9 cellular contexts compared by ENCODE assay signal in the genomic region with DNA sequence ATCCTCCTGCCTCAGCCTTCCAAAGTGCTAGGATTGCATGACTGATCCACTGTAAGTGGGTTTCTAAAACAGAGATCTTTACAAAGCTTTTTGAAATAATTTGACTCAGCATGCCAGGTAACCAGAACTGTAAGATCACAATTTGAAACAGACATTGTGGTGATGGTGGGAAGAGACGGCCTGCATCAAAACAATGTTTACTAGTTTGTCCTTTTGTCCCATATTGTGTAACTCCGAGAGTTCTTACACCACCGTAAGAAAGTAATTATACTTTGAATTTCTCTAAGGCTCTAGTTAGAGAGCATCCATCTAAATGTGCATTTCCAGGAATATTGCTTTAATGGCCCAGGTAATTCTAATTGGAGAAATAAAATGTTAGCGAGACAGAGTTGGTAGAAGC. TPM values are rescaled to one million over a fixed set of nuclear protein-coding genes. Genes with fewer than 3 reads are reported as not detected.
DNase-seq lines count a peak whose midpoint lies in the region; ATAC-seq, FAIRE-seq and TF ChIP-seq lines count a peak whose summit lies in the region.
"Had no signal": no experiment of that assay in that cellular context is flagged by ENCODE, and none has a peak within 500 bp of the region (broad histone marks: within the 10 kb centered on the region; RNA-seq: fewer than 3 reads in every experiment).

No MANE protein-coding gene starts in this region.

- H3K36me3 ChIP-seq in right atrium auricular region (no peaks in the 10 kb centered on the region), skeletal muscle tissue (ENCODE audit: control insufficient read depth in 3 of 3, insufficient read depth in 3 of 3, low read length in 3 of 3) (no peaks in the 10 kb centered on the region)

- H3K27ac Mint-ChIP-seq in activated B cell treated with CpG ODN at 0.5 μM for 24 hours = peak overlapping the region; percentile 99

- H3K36me3 Mint-ChIP-seq in activated B cell treated with CpG ODN at 0.5 μM for 24 hours (ENCODE audit: low read depth) = peaks cover 24% of the 10 kb centered on the region
- H3K36me3 Mint-ChIP-seq: naive thymus-derived CD8-positive, alpha-beta T cell had no signal

- H3K9ac ChIP-seq in skeletal muscle tissue (ENCODE audit: low read depth in 1 of 3, low read length in 3 of 3) = peak overlapping the region in 1 of 3 donors; percentile 75

- peak overlapping the region; percentile 99 for H3K4me3 Mint-ChIP-seq in activated B cell treated with CpG ODN at 0.5 μM for 24 hours

- TF ChIP-seq CTCF in GM12875 (IDR thresholded peaks at IDR 0.05; ENCODE audit: borderline replicate concordance, insufficient read depth, low read depth, low read length) = no peak
- TF ChIP-seq CTCF in activated B cell treated with CpG ODN at 0.5 μM for 24 hours (IDR thresholded peaks at IDR 0.05) = no peak
- TF ChIP-seq CTCF in right atrium auricular region (IDR thresholded peaks at IDR 0.05) = no peak

- H3K27me3 ChIP-seq in right atrium auricular region (no peaks in the 10 kb centered on the region), skeletal muscle tissue (ENCODE audit: control insufficient read depth in 3 of 3, insufficient read depth in 3 of 3, low read length in 3 of 3) (no peaks in the 10 kb centered on the region)

- no peaks in the 10 kb centered on the region for H3K9me3 Mint-ChIP-seq in activated B cell treated with CpG ODN at 0.5 μM for 24 hours

- DNase-seq in activated B cell treated with CpG ODN at 0.5 μM for 24 hours (no peak), right atrium auricular region (ENCODE audit: low spot score) (no peak), NCI-H2171 treated with DMSO at 0.1 percent for 48 hours (lab: John Stamatoyannopoulos, UW) (no peak), frontal cortex (ENCODE audit: low spot score in 2 of 2) (no peak), cerebellar nuclear complex (lab: John Stamatoyannopoulos, UW) (no peak)
- no peak for DNase-seq in activated CD8-positive, alpha-beta memory T cell treated with anti-CD3 and anti-CD28 coated beads for 24 hours

- peaks cover 45% of the 10 kb centered on the region for H3K4me1 Mint-ChIP-seq in activated B cell treated with CpG ODN at 0.5 μM for 24 hours
- H3K4me1 Mint-ChIP-seq: naive thymus-derived CD8-positive, alpha-beta T cell had no signal

- H3K4me1 ChIP-seq in right atrium auricular region (peaks cover 0 to 7% of the 10 kb centered on the region in 2 donors), skeletal muscle tissue (ENCODE audit: control insufficient read depth in 3 of 3, insufficient read depth in 3 of 3, low read length in 3 of 3) (peaks cover 3 to 6% (median 4%) of the 10 kb centered on the region in 3 donors)

- intact Hi-C loops in activated B cell treated with CpG ODN at 0.5 μM for 24 hours (cut with micrococcal nuclease) = loop anchor here (2.0 kb wide), 3 partner anchors 24 to 82 kb away; no protein-coding TSS in a partner anchor

- FAIRE-seq in frontal cortex (lab: Jason Lieb, UNC) = no peak

- CTCF ChIA-PET in activated B cell treated with CpG ODN at 0.5 μM for 24 hours (lab: Charles Lee) = interaction anchor here (0.7 to 2.2 kb wide), 9 partner anchors 15 to 274 kb away, joined by 3 to 22 read pairs (median 4); no protein-coding TSS in a partner anchor

- H3K4me3 ChIP-seq in GM12875 (ENCODE audit: low read depth, low read length) = peak overlapping the region; percentile 64
- peak overlapping the region; percentile 73 to 82 for H3K4me3 ChIP-seq in right atrium auricular region
- peak overlapping the region; percentile 68 to 72 (median 70) for H3K4me3 ChIP-seq in skeletal muscle tissue (ENCODE audit: low read length in 3 of 3)

- H3K9me3 ChIP-seq in right atrium auricular region = no peaks in the 10 kb centered on the region
- no peaks in the 10 kb centered on the region for H3K9me3 ChIP-seq in skeletal muscle tissue (ENCODE audit: control insufficient read depth in 3 of 3, low read length in 3 of 3)

- no peaks in the 10 kb centered on the region for H3K27me3 Mint-ChIP-seq in activated B cell treated with CpG ODN at 0.5 μM for 24 hours

- POLR2A ChIA-PET in activated B cell treated with CpG ODN at 0.5 μM for 24 hours (lab: Charles Lee) = interaction anchor here (0.6 to 3.7 kb wide), 18 partner anchors 17 to 273 kb away, joined by 3 to 27 read pairs (median 6); no protein-coding TSS in a partner anchor

- ATAC-seq in activated B cell treated with CpG ODN at 0.5 μM for 24 hours (ENCODE audit: low read depth) = no peak

- peak overlapping the region; percentile 86 to 95 for H3K27ac ChIP-seq in right atrium auricular region
- H3K27ac ChIP-seq in skeletal muscle tissue (ENCODE audit: low read depth, low read length) = peak overlapping the region; percentile 64

RNA-seq across cellular contexts. Expression of a gene that starts 0.6 kb away (rescaled TPM):
- total RNA-seq in activated B cell treated with CpG ODN at 0.5 μM for 24 hours (155 and 231 TPM in 2 replicates), right atrium auricular region (10 to 100 TPM; 34.0 to 42.0 TPM), skeletal muscle tissue (61.1 TPM), frontal cortex (1.6 TPM)

Comparison
In these comparisons a context has a peak if more than half of its experiments do, and no peak if none do; other contexts are left out.
1. RNA of a gene that starts 0.6 kb away (total RNA-seq): 155 to 231 TPM in activated B cell treated with CpG ODN at 0.5 μM for 24 hours, 61.1 TPM in skeletal muscle tissue (single experiment) and 34.0 to 42.0 TPM in right atrium auricular region; 1.6 TPM in frontal cortex (single experiment); every median in the first group is over 10 times any median in the second.
2. Peak in every context shown above with its lines, with median percentiles within 50 percentile points of each other: H3K4me3 ChIP-seq.